In genomic region chr3:194536883-194537637, GRCh38 we compare ENCODE assay signal across 10 cellular contexts. TPM values are rescaled to one million over a fixed set of nuclear protein-coding genes. Genes with fewer than 3 reads are reported as not detected.
DNase-seq lines count a peak whose midpoint lies in the region; ATAC-seq lines count a peak whose summit lies in the region.
"Had no signal": no experiment of that assay in that cellular context is flagged by ENCODE, and none has a peak within 500 bp of the region (broad histone marks: within the 10 kb centered on the region; RNA-seq: fewer than 3 reads in every experiment).

No MANE protein-coding gene starts in this region.

- no peaks in the 10 kb centered on the region; the same call in 1 of the 2 replicates for H3K27me3 ChIP-seq in Karpas-422 (ENCODE audit: low read length)

- H4K20me1 ChIP-seq in Karpas-422 (ENCODE audit: insufficient read depth, low read depth, low read length): no peaks in the 10 kb centered on the region

- H3K4me2 ChIP-seq in Karpas-422 (ENCODE audit: low read depth, low read length, poor library complexity, severe bottlenecking): no peak overlapping the region

- no peak overlapping the region for H2AFZ ChIP-seq in Karpas-422 (ENCODE audit: low read length)

- peak overlapping the region; percentile 69 for H3K27ac ChIP-seq in epithelial cell of prostate
- H3K27ac ChIP-seq in Karpas-422 (ENCODE audit: low read length): no peak overlapping the region

- no peaks in the 10 kb centered on the region for H3K79me2 ChIP-seq in Karpas-422 (ENCODE audit: low read length)

- peaks cover 8% of the 10 kb centered on the region for H3K9me3 ChIP-seq in Karpas-422 (ENCODE audit: low read length)

- ATAC-seq in HG02885 (IDR thresholded peaks at IDR 0.05; ENCODE audit: poor library complexity, unreplicated experiment): no peak
- no peak for ATAC-seq in GM18498 (IDR thresholded peaks at IDR 0.05; ENCODE audit: unreplicated experiment)
- ATAC-seq in HG02678 (IDR thresholded peaks at IDR 0.05; ENCODE audit: unreplicated experiment): no peak

- no peaks in the 10 kb centered on the region for H3K9me2 ChIP-seq in Karpas-422 (replicated peaks; ENCODE audit: insufficient read depth, low read length)

- peak; percentile 65 for DNase-seq in EL
- peak; percentile 87 for DNase-seq in NCI-H2196 treated with DMSO at 0.1 percent for 48 hours (lab: John Stamatoyannopoulos, UW; ENCODE audit: unreplicated experiment)
- DNase-seq in epithelial cell of prostate (ENCODE audit: low read depth, low spot score): peak; percentile 18
- peak; percentile 78 for DNase-seq in renal cortical epithelial cell (ENCODE audit: low read depth)
- no peak for DNase-seq in Karpas-422
- DNase-seq: activated CD4-positive, alpha-beta T cell treated with anti-CD3 and anti-CD28 coated beads for 4 hours; endodermal cell had no signal

- H3K9ac ChIP-seq in Karpas-422 (ENCODE audit: low read length): no peak overlapping the region

- H3K4me3 ChIP-seq in Karpas-422 (ENCODE audit: low read length): no peak overlapping the region

- no peaks in the 10 kb centered on the region for H3K36me3 ChIP-seq in Karpas-422 (ENCODE audit: insufficient read depth, low read length)

- no peaks in the 10 kb centered on the region for H3K4me1 ChIP-seq in Karpas-422 (ENCODE audit: low read length)

RNA-seq across cellular contexts. Expression of gene ATP13A3, which starts 50.3 kb away (rescaled TPM):
- total RNA-seq in renal cortical epithelial cell: 588 and 600 TPM in 2 replicates
- total RNA-seq in Karpas-422 (2014; rRNA removed; shearing (Covaris generic); ENCODE audit: low replicate concordance): 331 and 337 TPM in 2 replicates
